ENCODE assay signal across 26 cellular contexts in genomic region chr1:29354511-29355098, GRCh38.
DNase-seq lines count a peak whose midpoint lies in the region; ATAC-seq, FAIRE-seq and TF ChIP-seq lines count a peak whose summit lies in the region.
"Had no signal": no experiment of that assay in that cellular context is flagged by ENCODE, and none has a peak within 500 bp of the region (broad histone marks: within the 10 kb centered on the region; RNA-seq: fewer than 3 reads in every experiment).

No MANE protein-coding gene starts in this region.

- peak; percentile 58 for FAIRE-seq in K562 (lab: Jason Lieb, UNC)
- FAIRE-seq: frontal cortex, G401.6 had no signal

- no peak for TF ChIP-seq RAD21 in K562 (CRISPR knock-in tag; conservative IDR thresholded peaks at IDR 0.05 in 1 of 2, IDR thresholded peaks at IDR 0.05 in 1 of 2)

- H3K4me3 ChIP-seq in K562 (no peak overlapping the region), upper lobe of right lung (no peak overlapping the region)
- H3K4me3 ChIP-seq: esophagus muscularis mucosa, hepatocyte, left lung, Peyer's patch, tibial nerve had no signal

- CTCF ChIA-PET in K562 (lab: Yijun Ruan, JAX; ENCODE audit: low intra/inter-chr PET ratio) = no interaction called here

- no peak for TF ChIP-seq POLR2A in K562 (conservative IDR thresholded peaks at IDR 0.05)

- intact Hi-C loops in K562 (cut with micrococcal nuclease) (no loop called here), head of caudate nucleus (cut with DNase I) (no loop called here), upper lobe of right lung (cut with DNase I) (no loop called here)

- no peaks in the 10 kb centered on the region; the same call in 1 of the 2 replicates for H4K20me1 ChIP-seq in K562 (replicated peaks; ENCODE audit: control insufficient read depth, insufficient read depth, low read length)

- H3K9me3 ChIP-seq in K562 (replicated peaks; ENCODE audit: control insufficient read depth, insufficient read depth, low read depth, low read length) = no peaks in the 10 kb centered on the region
- H3K9me3 ChIP-seq in upper lobe of right lung = no peaks in the 10 kb centered on the region
- H3K9me3 ChIP-seq: esophagus muscularis mucosa, left lung, Peyer's patch had no signal

- H3K36me3 ChIP-seq in K562 (ENCODE audit: control insufficient read depth, insufficient read depth, low read length) (no peaks in the 10 kb centered on the region), upper lobe of right lung (no peaks in the 10 kb centered on the region)
- H3K36me3 ChIP-seq: esophagus muscularis mucosa, left lung, Peyer's patch, tibial nerve had no signal

- peak overlapping the region; percentile 42; the same call in 1 of the 2 replicates for H3K4me2 ChIP-seq in K562 (ENCODE audit: insufficient read depth, low read length)
- H3K4me2 ChIP-seq: hepatocyte had no signal

- WGBS in K562 (ENCODE audit: insufficient coverage, low coverage, missing lambda C conversion rate) = 4% methylated on average over 8 of the region's 8 CpGs

- H3K79me2 ChIP-seq in K562 (ENCODE audit: control insufficient read depth, insufficient read depth, low read length) = no peaks in the 10 kb centered on the region
- H3K79me2 ChIP-seq: hepatocyte had no signal

- TF ChIP-seq EP300 in K562 (IDR thresholded peaks at IDR 0.05; ENCODE audit: low read length) = no peak

- H3K27ac ChIP-seq in K562 (ENCODE audit: extremely low read depth, low read depth, low read length) (no peak overlapping the region), upper lobe of right lung (no peak overlapping the region)
- H3K27ac ChIP-seq: esophagus muscularis mucosa, hepatocyte, HL-60, left lung, Peyer's patch, tibial nerve had no signal

- H3K4me1 ChIP-seq in K562 (replicated peaks in 1 of 2; ENCODE audit: control insufficient read depth in 2 of 2, insufficient read depth in 2 of 2, low read length in 2 of 2) (peaks cover 5% of the 10 kb centered on the region in 2 experiments; a peak in 4 of 5 replicates), upper lobe of right lung (no peaks in the 10 kb centered on the region)
- H3K4me1 ChIP-seq: esophagus muscularis mucosa, left lung, Peyer's patch, tibial nerve had no signal

- in situ Hi-C loops in K562 (cut with MboI) = no loop called here

- BruUV-seq in K562 (replicated peaks; lab: Mats Ljungman, UMichigan) = no TSS peak

- peak overlapping the region in 1 of 2 experiments; percentile 47; a peak in 1 of 4 replicates for H3K9ac ChIP-seq in K562 (ENCODE audit: insufficient read depth in 1 of 2, low read depth in 2 of 2, low read length in 2 of 2)

- DNase-seq in activated CD8-positive, alpha-beta memory T cell treated with anti-CD3 and anti-CD28 coated beads for 24 hours = peak; percentile 38
- DNase-seq in activated CD8-positive, alpha-beta memory T cell treated with anti-CD3 and anti-CD28 coated beads, Interleukin-2, amount 50 U/mL, for 48 hours = no peak
- peak; percentile 26 to 51 (median 34) for DNase-seq in K562 (ENCODE audit: extremely low read depth in 1 of 4, low spot score in 3 of 4)
- DNase-seq in head of caudate nucleus = peak in 38 of 42 donors; percentile 21 to 86 (median 56)
- DNase-seq in upper lobe of right lung = peak; percentile 56
- DNase-seq: activated CD8-positive, alpha-beta memory T cell treated with anti-CD3 and anti-CD28 coated beads, Interleukin-2, amount 50 U/mL, for 4 hours; CD4-positive, alpha-beta T cell; effector CD4-positive, alpha-beta T cell; HCEC 1CT; left lung; mesendoderm; NCI-H1092 treated with DMSO at 0.1 percent for 48 hours; NCI-H187 treated with DMSO at 0.1 percent for 48 hours; NCI-H526 treated with DMSO at 0.1 percent for 48 hours; Peyer's patch; SHP77 treated with DMSO at 0.1 percent for 48 hours had no signal

- H3K9me1 ChIP-seq in K562 (ENCODE audit: control insufficient read depth, insufficient read depth, low read length) = no peaks in the 10 kb centered on the region

- POLR2A ChIA-PET in K562 (lab: Yijun Ruan, JAX) = interaction anchor here (0.6 kb wide), 1 partner anchor 335 kb away, joined by 3 read pairs; no protein-coding TSS in a partner anchor

- ATAC-seq in K562 (no peak), upper lobe of right lung (no peak), HG03354 (IDR thresholded peaks at IDR 0.05; ENCODE audit: poor library complexity, severe bottlenecking, unreplicated experiment) (no peak), HG03378 (IDR thresholded peaks at IDR 0.05; ENCODE audit: unreplicated experiment) (no peak), GM21447 (IDR thresholded peaks at IDR 0.05; ENCODE audit: unreplicated experiment) (no peak)
- ATAC-seq: left lung, WTC11 had no signal

- no peak for TF ChIP-seq CTCF in K562 (IDR thresholded peaks at IDR 0.05 in 2 of 3, conservative IDR thresholded peaks at IDR 0.05 in 1 of 3; ENCODE audit: insufficient read depth in 2 of 3, low read depth in 1 of 3, low read length in 3 of 3)
- no peak for TF ChIP-seq CTCF in upper lobe of right lung (IDR thresholded peaks at IDR 0.05)

- H3K27me3 ChIP-seq in K562 (ENCODE audit: control insufficient read depth in 2 of 2, insufficient read depth in 2 of 2, low read length in 2 of 2) (peaks cover 14 to 31% of the 10 kb centered on the region in 2 experiments), upper lobe of right lung (no peaks in the 10 kb centered on the region)
- H3K27me3 ChIP-seq: hepatocyte, Peyer's patch, tibial nerve had no signal

- H2AFZ ChIP-seq in K562 (ENCODE audit: low read depth, low read length) = no peak overlapping the region; the same call in 1 of the 2 replicates
- H2AFZ ChIP-seq: hepatocyte had no signal

TF ChIP-seq in K562, 482 proteins besides CTCF, POLR2A, EP300 and RAD21 (continues in another document):
- TF ChIP-seq PHF21A (IDR thresholded peaks at IDR 0.05; ENCODE audit: borderline replicate concordance, low read depth) (no peak), ILF3 (IDR thresholded peaks at IDR 0.05; ENCODE audit: borderline replicate concordance) (no peak), NR2C1 (IDR thresholded peaks at IDR 0.05) (no peak), NR2C1 (tag; IDR thresholded peaks at IDR 0.05) (no peak), HOXB6 (CRISPR knock-in tag; IDR thresholded peaks at IDR 0.05; ENCODE audit: borderline replicate concordance) (no peak), GATAD2B (IDR thresholded peaks at IDR 0.05; ENCODE audit: borderline replicate concordance) (no peak), EGR1 (conservative IDR thresholded peaks at IDR 0.05) (peak; percentile 92)
- TF ChIP-seq, protein P1, sequence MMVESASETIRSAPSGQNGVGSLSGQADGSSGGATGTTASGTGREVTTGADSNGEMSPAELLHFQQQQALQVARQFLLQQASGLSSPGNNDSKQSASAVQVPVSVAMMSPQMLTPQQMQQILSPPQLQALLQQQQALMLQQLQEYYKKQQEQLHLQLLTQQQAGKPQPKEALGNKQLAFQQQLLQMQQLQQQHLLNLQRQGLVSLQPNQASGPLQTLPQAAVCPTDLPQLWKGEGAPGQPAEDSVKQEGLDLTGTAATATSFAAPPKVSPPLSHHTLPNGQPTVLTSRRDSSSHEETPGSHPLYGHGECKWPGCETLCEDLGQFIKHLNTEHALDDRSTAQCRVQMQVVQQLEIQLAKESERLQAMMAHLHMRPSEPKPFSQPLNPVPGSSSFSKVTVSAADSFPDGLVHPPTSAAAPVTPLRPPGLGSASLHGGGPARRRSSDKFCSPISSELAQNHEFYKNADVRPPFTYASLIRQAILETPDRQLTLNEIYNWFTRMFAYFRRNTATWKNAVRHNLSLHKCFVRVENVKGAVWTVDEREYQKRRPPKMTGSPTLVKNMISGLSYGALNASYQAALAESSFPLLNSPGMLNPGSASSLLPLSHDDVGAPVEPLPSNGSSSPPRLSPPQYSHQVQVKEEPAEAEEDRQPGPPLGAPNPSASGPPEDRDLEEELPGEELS (CRISPR knock-in tag; IDR thresholded peaks at IDR 0.05; ENCODE audit: borderline replicate concordance) = no peak
